ENCODE assay signal across 9 cellular contexts in genomic region chr12:123762715-123763052, GRCh38. TPM values are rescaled to one million over a fixed set of nuclear protein-coding genes. Genes with fewer than 3 reads are reported as not detected.
DNase-seq lines count a peak whose midpoint lies in the region; FAIRE-seq and TF ChIP-seq lines count a peak whose summit lies in the region.
"Had no signal": no experiment of that assay in that cellular context is flagged by ENCODE, and none has a peak within 500 bp of the region (broad histone marks: within the 10 kb centered on the region; RNA-seq: fewer than 3 reads in every experiment).

No MANE protein-coding gene starts in this region.

- no TSS peak for BruUV-seq in endothelial cell of umbilical vein (replicated peaks; lab: Mats Ljungman, UMichigan)

- H3K23ac ChIP-seq in neuronal stem cell (ENCODE audit: low read depth, low read length, poor library complexity), result peak overlapping the region; percentile 8

- no peak overlapping the region for H4K91ac ChIP-seq in neuronal stem cell (ENCODE audit: low read depth, low read length, poor library complexity)

- H3K36me3 ChIP-seq in DOHH2 (ENCODE audit: control insufficient read depth, low read length), result peaks cover 17% of the 10 kb centered on the region
- no peaks in the 10 kb centered on the region for H3K36me3 ChIP-seq in endothelial cell of umbilical vein (ENCODE audit: control insufficient read depth in 2 of 2, extremely low read depth in 1 of 2, insufficient read depth in 2 of 2, low read length in 2 of 2)
- H3K36me3 ChIP-seq in neuronal stem cell (replicated peaks in 1 of 2; ENCODE audit: control insufficient read depth in 2 of 2, insufficient read depth in 2 of 2, low read length in 2 of 2), result peaks cover 3 to 45% of the 10 kb centered on the region in 2 donors

- TF ChIP-seq CTCF in DOHH2 (IDR thresholded peaks at IDR 0.05; ENCODE audit: low read depth, low read length, poor library complexity, severe bottlenecking) (no peak), endothelial cell of umbilical vein (IDR thresholded peaks at IDR 0.05; ENCODE audit: extremely low read depth in 1 of 2, insufficient read depth in 1 of 2, low read depth in 1 of 2, low read length in 2 of 2) (no peak), GM13977 (IDR thresholded peaks at IDR 0.05; ENCODE audit: extremely low read depth, insufficient read depth, missing control alignments) (no peak)

- FAIRE-seq in endothelial cell of umbilical vein (lab: Jason Lieb, UNC), result no peak

- no peak overlapping the region for H2BK120ac ChIP-seq in neuronal stem cell (ENCODE audit: low read depth, low read length)

- H3K79me2 ChIP-seq in DOHH2 (ENCODE audit: control insufficient read depth, low read length) (no peaks in the 10 kb centered on the region), endothelial cell of umbilical vein (ENCODE audit: control insufficient read depth, insufficient read depth, low read length) (no peaks in the 10 kb centered on the region)

- no peaks in the 10 kb centered on the region for H4K20me1 ChIP-seq in DOHH2 (ENCODE audit: control insufficient read depth, insufficient read depth, low read depth, low read length)
- no peaks in the 10 kb centered on the region for H4K20me1 ChIP-seq in endothelial cell of umbilical vein (replicated peaks; ENCODE audit: control insufficient read depth, extremely low read depth, insufficient read depth, low read length)

- peak overlapping the region; percentile 79 for H3K18ac ChIP-seq in neuronal stem cell (ENCODE audit: low read length)

- H3K9ac ChIP-seq in endothelial cell of umbilical vein (replicated peaks; ENCODE audit: extremely low read depth, insufficient read depth, low read length) (no peak overlapping the region), neuronal stem cell (ENCODE audit: low read depth, low read length, poor library complexity) (no peak overlapping the region)

- TF ChIP-seq POLR2A in endothelial cell of umbilical vein (IDR thresholded peaks at IDR 0.05; ENCODE audit: low read depth, low read length), result no peak

- WGBS in neuronal stem cell (ENCODE audit: extremely low coverage in 2 of 2, insufficient read length in 2 of 2, insufficient replicate concordance in 1 of 2), 2 donors, result no CpG with 5 or more reads among the region's 15 CpGs

- H2AFZ ChIP-seq in endothelial cell of umbilical vein (ENCODE audit: low read depth, low read length), result no peak overlapping the region
- no peak overlapping the region for H2AFZ ChIP-seq in neuronal stem cell (ENCODE audit: low read length)

- in situ Hi-C loops in GM13977 (cut with MboI; ENCODE audit: low pct_unique_long_range_greater_than_20kb, low sequenced_read_pairs, unreplicated experiment), result no loop called here

- no peak overlapping the region for H2AK5ac ChIP-seq in neuronal stem cell (ENCODE audit: low read depth, low read length)

- intact Hi-C loops in endothelial cell of umbilical vein (cut with micrococcal nuclease), result no loop called here

- no peak overlapping the region for H4K8ac ChIP-seq in neuronal stem cell (ENCODE audit: low read depth, low read length)

- H3K4me1 ChIP-seq in DOHH2 (ENCODE audit: control insufficient read depth, low read length) (peaks cover 26% of the 10 kb centered on the region), endothelial cell of umbilical vein (ENCODE audit: control insufficient read depth, extremely low read depth, insufficient read depth, low read length) (peaks cover 9% of the 10 kb centered on the region), neuronal stem cell (ENCODE audit: control insufficient read depth in 2 of 2, insufficient read depth in 1 of 2, low read depth in 1 of 2, low read length in 2 of 2) (no peaks in the 10 kb centered on the region)

- H3K4me3 ChIP-seq in DOHH2 (ENCODE audit: low read length) (peak overlapping the region; percentile 80), endothelial cell of umbilical vein (replicated peaks in 1 of 3; ENCODE audit: insufficient read depth in 1 of 3, low read depth in 1 of 3, low read length in 3 of 3) (no peak overlapping the region), neuronal stem cell (ENCODE audit: low read length in 2 of 2) (peak overlapping the region in 1 of 2 donors; percentile 79)

- no peaks in the 10 kb centered on the region for H3K79me1 ChIP-seq in neuronal stem cell (ENCODE audit: low read depth, low read length)

- DNase-seq in NCI-H1105 treated with DMSO at 0.1 percent for 48 hours (lab: John Stamatoyannopoulos, UW) (peak; percentile 40), endothelial cell of umbilical vein (ENCODE audit: low read depth, low spot score) (no peak), neuronal stem cell (ENCODE audit: low spot score) (no peak), GM13977 (ENCODE audit: low spot score) (no peak), NCI-H2107 treated with DMSO at 0.1 percent for 48 hours (lab: John Stamatoyannopoulos, UW; ENCODE audit: unreplicated experiment) (no peak), caudate nucleus (lab: John Stamatoyannopoulos, UW) (no peak), NOMO-1 (lab: John Stamatoyannopoulos, UW; ENCODE audit: unreplicated experiment in 2 of 2) (no peak)
- DNase-seq: NCI-H1417 treated with DMSO at 0.1 percent for 48 hours had no signal

- 0 out of 2 replicates have a peak, but pooled peaks cover 4% of the 10 kb centered on the region for H3F3A ChIP-seq in DOHH2 (ENCODE audit: control insufficient read depth, insufficient read depth)

- no peak overlapping the region for H2BK15ac ChIP-seq in neuronal stem cell (ENCODE audit: low read length)

- no peak overlapping the region for H2BK5ac ChIP-seq in neuronal stem cell (ENCODE audit: low read length)

- no peak overlapping the region for H3K14ac ChIP-seq in neuronal stem cell (ENCODE audit: low read length)

- H3K9me1 ChIP-seq in endothelial cell of umbilical vein (replicated peaks; ENCODE audit: control insufficient read depth, extremely low read depth, insufficient read depth, low read length), result no peaks in the 10 kb centered on the region

- POLR2A ChIA-PET in endothelial cell of umbilical vein (lab: Charles Lee), result no interaction called here

- H3K9me3 ChIP-seq in DOHH2 (ENCODE audit: control insufficient read depth, insufficient read depth, low read length) (no peaks in the 10 kb centered on the region), endothelial cell of umbilical vein (replicated peaks; ENCODE audit: control insufficient read depth, insufficient read depth, low read length) (no peaks in the 10 kb centered on the region), neuronal stem cell (replicated peaks in 1 of 2; ENCODE audit: control insufficient read depth in 2 of 2, insufficient read depth in 1 of 2, low read depth in 1 of 2, low read length in 2 of 2) (peaks cover 0 to 2% of the 10 kb centered on the region in 2 donors)

- CTCF ChIA-PET in endothelial cell of umbilical vein (lab: Charles Lee), result interaction anchor here (0.9 kb wide), 1 partner anchor 10 kb away, joined by 3 read pairs; no protein-coding TSS in a partner anchor

- H2BK12ac ChIP-seq in neuronal stem cell (ENCODE audit: low read length), result no peak overlapping the region

- dilution Hi-C loops in endothelial cell of umbilical vein (cut with MboI; ENCODE audit: extremely low pct_ligation_motif_present, low sequenced_read_pairs), result no loop called here

- H3K27ac ChIP-seq in DOHH2 (ENCODE audit: low read depth, low read length) (no peak overlapping the region), endothelial cell of umbilical vein (ENCODE audit: insufficient read depth, low read depth, low read length) (no peak overlapping the region), neuronal stem cell (replicated peaks; ENCODE audit: low read length) (no peak overlapping the region), caudate nucleus (ENCODE audit: low read depth, low read length) (no peak overlapping the region)

- H3K4me2 ChIP-seq in DOHH2 (ENCODE audit: low read length) (peak overlapping the region; percentile 96), endothelial cell of umbilical vein (ENCODE audit: insufficient read depth, low read length) (peak overlapping the region; percentile 91), neuronal stem cell (ENCODE audit: insufficient read depth, low read length, poor library complexity, severe bottlenecking) (peak overlapping the region; percentile 96)

- no peak overlapping the region for H3K4ac ChIP-seq in neuronal stem cell (ENCODE audit: low read length)

- H3K9me2 ChIP-seq in DOHH2 (replicated peaks; ENCODE audit: control insufficient read depth, low read length), result no peaks in the 10 kb centered on the region

- H3K27me3 ChIP-seq in DOHH2 (ENCODE audit: control insufficient read depth, low read length), result peaks cover 9% of the 10 kb centered on the region
- peaks cover 4 to 18% of the 10 kb centered on the region in 2 experiments for H3K27me3 ChIP-seq in endothelial cell of umbilical vein (ENCODE audit: control insufficient read depth in 2 of 2, insufficient read depth in 2 of 2, low read length in 2 of 2)
- H3K27me3 ChIP-seq in neuronal stem cell (ENCODE audit: control insufficient read depth in 3 of 3, insufficient read depth in 3 of 3, low read depth in 1 of 3, low read length in 3 of 3), result peaks cover 0 to 15% (median 0%) of the 10 kb centered on the region in 3 experiments

TF ChIP-seq in endothelial cell of umbilical vein, 7 proteins besides CTCF, POLR2A, EP300 and RAD21 (continues in another document):
- no peak for TF ChIP-seq GATA2 (IDR thresholded peaks at IDR 0.05; ENCODE audit: insufficient read depth, insufficient read length, low read depth, low read length)

RNA-seq across cellular contexts. Expression of gene DNAH10, which starts 0.6 kb away (rescaled TPM):
- 0.31 TPM in 1 of 2 replicates, not detected in the other for total RNA-seq in endothelial cell of umbilical vein
- 0.02 and 0.04 TPM in 2 replicates for polyA plus RNA-seq in endothelial cell of umbilical vein
- polyA plus RNA-seq in endothelial cell of umbilical vein (2011; cell fraction: cytosol; rRNA removed), result not detected in 2 replicates
- polyA plus RNA-seq in endothelial cell of umbilical vein (2011; cell fraction: nucleus; rRNA removed), result 0.03 and 0.06 TPM in 2 replicates
- polyA plus RNA-seq in endothelial cell of umbilical vein (2012), result 0.04 TPM in 1 of 2 replicates, not detected in the other
- not detected in 2 replicates for polyA minus RNA-seq in endothelial cell of umbilical vein
- polyA minus RNA-seq in endothelial cell of umbilical vein (2011; cell fraction: cytosol; rRNA and poly(A)+ RNA removed), result not detected
- polyA minus RNA-seq in endothelial cell of umbilical vein (2011; cell fraction: nucleus; rRNA and poly(A)+ RNA removed), result 0.10 TPM in 1 of 2 replicates, not detected in the other
- polyA plus RNA-seq in neuronal stem cell (2013, experiment 1 of 2), result 0.14 TPM
- polyA plus RNA-seq in neuronal stem cell (2013, experiment 2 of 2), result 0.06 TPM

RNA-seq across cellular contexts. Expression of gene ATP6V0A2, which starts 50.5 kb away (rescaled TPM):
- 35.3 and 37.1 TPM in 2 replicates for total RNA-seq in endothelial cell of umbilical vein
- 28.6 and 35.8 TPM in 2 replicates for polyA plus RNA-seq in endothelial cell of umbilical vein
- polyA plus RNA-seq in endothelial cell of umbilical vein (2011; cell fraction: cytosol; rRNA removed), result 16.4 and 17.2 TPM in 2 replicates
- 74.2 and 77.9 TPM in 2 replicates for polyA plus RNA-seq in endothelial cell of umbilical vein (2011; cell fraction: nucleus; rRNA removed)
- 17.2 and 19.0 TPM in 2 replicates for polyA plus RNA-seq in endothelial cell of umbilical vein (2012)
- 80.9 and 89.2 TPM in 2 replicates for polyA minus RNA-seq in endothelial cell of umbilical vein
- polyA minus RNA-seq in endothelial cell of umbilical vein (2011; cell fraction: cytosol; rRNA and poly(A)+ RNA removed), result 28.6 TPM
- polyA minus RNA-seq in endothelial cell of umbilical vein (2011; cell fraction: nucleus; rRNA and poly(A)+ RNA removed), result 39.8 and 57.1 TPM in 2 replicates
- polyA plus RNA-seq in neuronal stem cell (2013, experiment 1 of 2), result 13.7 TPM
- 13.8 TPM for polyA plus RNA-seq in neuronal stem cell (2013, experiment 2 of 2)
